15 cellular contexts compared by ENCODE assay signal in the genomic region with DNA sequence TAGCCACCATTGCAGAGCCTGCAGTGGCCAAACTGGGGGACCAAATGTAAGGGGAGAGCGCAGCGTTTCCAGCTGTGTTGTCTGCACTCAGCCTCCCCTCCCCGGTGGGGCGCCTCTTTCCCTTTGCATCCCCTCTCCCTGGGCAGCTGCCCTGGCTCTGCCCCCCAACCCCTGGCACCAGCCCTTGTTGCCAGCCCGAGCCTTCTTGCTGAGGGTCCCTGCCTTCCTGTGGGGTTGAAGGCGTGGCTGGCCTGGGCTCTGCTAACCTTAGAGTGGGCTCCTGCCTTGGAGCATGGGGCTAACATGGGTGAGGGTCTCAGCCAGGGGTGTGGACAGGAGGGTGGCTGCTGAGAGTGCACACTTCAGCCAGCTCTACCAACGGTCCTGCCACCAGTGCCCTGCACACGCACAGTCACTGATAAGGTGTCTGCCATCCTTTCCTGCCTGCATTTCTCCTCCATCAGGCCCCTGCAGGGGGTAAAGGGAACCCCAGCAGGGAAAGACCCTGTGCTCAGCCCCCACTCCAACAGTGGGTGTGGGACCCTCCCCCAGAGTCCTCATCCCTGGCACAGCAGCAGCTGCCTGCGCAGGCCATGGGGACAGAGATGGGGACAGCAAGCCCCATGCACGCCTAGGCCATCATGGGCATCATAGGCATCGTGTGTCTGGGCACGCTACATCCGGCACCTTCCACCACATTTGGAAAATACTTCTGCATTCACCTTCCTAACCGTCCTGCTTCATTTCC. TPM values are rescaled to one million over a fixed set of nuclear protein-coding genes. Genes with fewer than 3 reads are reported as not detected.
A peak's percentile ranks its signal among the peaks of the same experiment; 100 is the strongest.
DNase-seq lines count a peak whose midpoint lies in the region; ATAC-seq and TF ChIP-seq lines count a peak whose summit lies in the region.
"Had no signal": no experiment of that assay in that cellular context is flagged by ENCODE, and none has a peak within 500 bp of the region (broad histone marks: within the 10 kb centered on the region; RNA-seq: fewer than 3 reads in every experiment).

No MANE protein-coding gene starts in this region.

- H3K27me3 ChIP-seq in BE2C: no peaks in the 10 kb centered on the region
- H3K27me3 ChIP-seq: MG63 had no signal

- no peak for ATAC-seq in stimulated activated naive CD8-positive, alpha-beta T cell treated with anti-CD3 and anti-CD28 coated beads, Interleukin-15, Interleukin-2, amounts not matched to agents 100 U/mL and 50 U/mL, for 24 hours
- ATAC-seq in GM18861 (IDR thresholded peaks at IDR 0.05; ENCODE audit: unreplicated experiment): no peak
- ATAC-seq: Panc1 had no signal

- no peaks in the 10 kb centered on the region for H3K27me3 Mint-ChIP-seq in stimulated activated naive CD8-positive, alpha-beta T cell treated with anti-CD3 and anti-CD28 coated beads, Interleukin-15, Interleukin-2, amounts not matched to agents 100 ng/mL and 50 ng/mL, for 24 hours
- no peaks in the 10 kb centered on the region for H3K27me3 Mint-ChIP-seq in chondrocyte (ENCODE audit: low read depth)
- no peaks in the 10 kb centered on the region for H3K27me3 Mint-ChIP-seq in neural crest cell (ENCODE audit: low read depth)

- no peak for DNase-seq in stimulated activated naive CD8-positive, alpha-beta T cell treated with anti-CD3 and anti-CD28 coated beads, Interleukin-15, Interleukin-2, amounts not matched to agents 100 U/mL and 50 U/mL, for 24 hours
- peak; percentile 75 for DNase-seq in chondrocyte (ENCODE audit: low spot score)
- DNase-seq in neural crest cell (ENCODE audit: low read depth, low spot score): no peak
- DNase-seq in BE2C: no peak
- DNase-seq in NK-92 treated with Interleukin-12 subunit alpha and Interleukin-12 subunit beta, amount 100 ng/mL, for 24 hours (lab: John Stamatoyannopoulos, UW): no peak
- DNase-seq: AML-193, DMS 273 treated with DMSO at 0.1 percent for 48 hours, GOT3, MG63, NCI-H1105, NCI-H1694 treated with DMSO at 0.1 percent for 48 hours, NCI-H446 had no signal

- peaks cover 54% of the 10 kb centered on the region for H3K36me3 Mint-ChIP-seq in stimulated activated naive CD8-positive, alpha-beta T cell treated with anti-CD3 and anti-CD28 coated beads, Interleukin-15, Interleukin-2, amounts not matched to agents 100 ng/mL and 50 ng/mL, for 24 hours (ENCODE audit: low read depth)
- H3K36me3 Mint-ChIP-seq in chondrocyte (ENCODE audit: low read depth): peaks cover 21% of the 10 kb centered on the region
- peaks cover 10% of the 10 kb centered on the region for H3K36me3 Mint-ChIP-seq in neural crest cell (ENCODE audit: low read depth)

- H3K4me3 ChIP-seq in BE2C (ENCODE audit: low read depth, low read length): no peak overlapping the region
- H3K4me3 ChIP-seq: MG63 had no signal

- no peaks in the 10 kb centered on the region for H3K4me1 ChIP-seq in BE2C

- peak overlapping the region; percentile 45 for H3K27ac Mint-ChIP-seq in stimulated activated naive CD8-positive, alpha-beta T cell treated with anti-CD3 and anti-CD28 coated beads, Interleukin-15, Interleukin-2, amounts not matched to agents 100 ng/mL and 50 ng/mL, for 24 hours
- H3K27ac Mint-ChIP-seq in chondrocyte (ENCODE audit: unreplicated experiment) (no peak overlapping the region), neural crest cell (ENCODE audit: unreplicated experiment) (peak overlapping the region; percentile 60)

- TF ChIP-seq CTCF in chondrocyte (IDR thresholded peaks at IDR 0.05): no peak
- TF ChIP-seq CTCF in neural crest cell (conservative IDR thresholded peaks at IDR 0.05): no peak
- no peak for TF ChIP-seq CTCF in BE2C (IDR thresholded peaks at IDR 0.05; ENCODE audit: low read depth, low read length)

- H3K36me3 ChIP-seq in BE2C: peaks cover 87% of the 10 kb centered on the region

- H3K9me3 ChIP-seq in BE2C: no peaks in the 10 kb centered on the region
- H3K9me3 ChIP-seq: MG63 had no signal

- no peaks in the 10 kb centered on the region for H3K9me3 Mint-ChIP-seq in stimulated activated naive CD8-positive, alpha-beta T cell treated with anti-CD3 and anti-CD28 coated beads, Interleukin-15, Interleukin-2, amounts not matched to agents 100 ng/mL and 50 ng/mL, for 24 hours
- H3K9me3 Mint-ChIP-seq in chondrocyte (ENCODE audit: low read depth) (no peaks in the 10 kb centered on the region), neural crest cell (no peaks in the 10 kb centered on the region)

- no peak overlapping the region for H3K4me3 Mint-ChIP-seq in stimulated activated naive CD8-positive, alpha-beta T cell treated with anti-CD3 and anti-CD28 coated beads, Interleukin-15, Interleukin-2, amounts not matched to agents 100 ng/mL and 50 ng/mL, for 24 hours
- H3K4me3 Mint-ChIP-seq in chondrocyte (ENCODE audit: unreplicated experiment): no peak overlapping the region
- peak overlapping the region; percentile 50 for H3K4me3 Mint-ChIP-seq in neural crest cell

- H3K4me1 Mint-ChIP-seq in stimulated activated naive CD8-positive, alpha-beta T cell treated with anti-CD3 and anti-CD28 coated beads, Interleukin-15, Interleukin-2, amounts not matched to agents 100 ng/mL and 50 ng/mL, for 24 hours (ENCODE audit: low read depth): no peaks in the 10 kb centered on the region
- H3K4me1 Mint-ChIP-seq in chondrocyte (ENCODE audit: low read depth): no peaks in the 10 kb centered on the region
- peaks cover 18% of the 10 kb centered on the region for H3K4me1 Mint-ChIP-seq in neural crest cell

RNA-seq across cellular contexts. Expression of gene CERK, which starts 43.5 kb away (rescaled TPM):
- total RNA-seq in chondrocyte (28.8 to 31.8 TPM (median 29.2 TPM) in 3 replicates), neural crest cell (98.7 and 102 TPM in 2 replicates)
- polyA plus RNA-seq in BE2C (2012; ENCODE audit: insufficient read depth, insufficient read length, low read depth): 82.7 TPM
